In the genomic region with DNA sequence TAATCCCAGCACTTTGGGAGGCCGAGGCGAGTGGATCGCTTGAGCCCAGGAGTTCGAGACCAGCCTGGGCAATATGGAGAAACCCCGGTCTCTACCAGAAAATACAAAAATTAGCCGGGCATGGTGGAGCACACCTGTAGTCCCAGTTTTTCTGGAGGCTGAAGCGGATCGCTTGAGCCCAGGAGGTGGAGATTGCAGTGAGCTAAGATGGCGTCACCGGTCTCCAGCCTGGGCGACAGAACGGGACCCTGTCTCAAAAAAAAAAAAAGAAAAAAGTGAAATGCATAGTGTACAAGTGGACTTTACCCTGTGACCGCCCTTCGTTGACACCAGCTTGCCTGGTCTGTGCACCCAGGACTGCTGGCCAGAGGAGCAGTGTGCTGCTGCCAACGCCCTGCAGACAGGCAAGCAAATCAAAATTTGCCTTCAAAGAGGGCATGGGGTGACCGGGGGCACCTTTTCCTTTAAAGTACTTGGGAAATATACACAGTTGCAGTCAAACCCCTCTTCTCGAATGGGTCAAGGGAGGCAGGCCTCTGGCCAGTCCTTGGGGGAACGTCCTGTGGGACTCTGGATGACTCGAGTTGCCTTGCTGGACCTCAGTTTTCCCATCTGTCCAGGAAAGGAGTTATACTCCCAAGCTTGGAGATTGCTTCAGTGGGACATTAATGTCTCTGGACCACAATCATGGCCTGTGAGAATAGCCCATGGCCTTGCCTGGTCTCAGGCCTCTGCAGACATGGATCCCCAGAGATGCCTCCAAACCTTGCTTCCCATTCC, we compare ENCODE assay signal across 1 cellular context.
TF ChIP-seq lines count a peak whose summit lies in the region.

No MANE protein-coding gene starts in this region.

TF ChIP-seq in WTC11, 78 proteins besides CTCF, POLR2A, EP300 and RAD21 (continued from another document):
- TF ChIP-seq, protein P1, sequence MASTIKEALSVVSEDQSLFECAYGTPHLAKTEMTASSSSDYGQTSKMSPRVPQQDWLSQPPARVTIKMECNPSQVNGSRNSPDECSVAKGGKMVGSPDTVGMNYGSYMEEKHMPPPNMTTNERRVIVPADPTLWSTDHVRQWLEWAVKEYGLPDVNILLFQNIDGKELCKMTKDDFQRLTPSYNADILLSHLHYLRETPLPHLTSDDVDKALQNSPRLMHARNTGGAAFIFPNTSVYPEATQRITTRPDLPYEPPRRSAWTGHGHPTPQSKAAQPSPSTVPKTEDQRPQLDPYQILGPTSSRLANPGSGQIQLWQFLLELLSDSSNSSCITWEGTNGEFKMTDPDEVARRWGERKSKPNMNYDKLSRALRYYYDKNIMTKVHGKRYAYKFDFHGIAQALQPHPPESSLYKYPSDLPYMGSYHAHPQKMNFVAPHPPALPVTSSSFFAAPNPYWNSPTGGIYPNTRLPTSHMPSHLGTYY (CRISPR knock-in tag; IDR thresholded peaks at IDR 0.05): no peak
- no peak for TF ChIP-seq IRF2 (CRISPR knock-in tag; IDR thresholded peaks at IDR 0.05; ENCODE audit: borderline replicate concordance, low read depth)
